ENCODE assay signal across 15 cellular contexts in genomic region chr12:94053676-94054075, GRCh38.
DNase-seq lines count a peak whose midpoint lies in the region; ATAC-seq and TF ChIP-seq lines count a peak whose summit lies in the region.
"Had no signal": no experiment of that assay in that cellular context is flagged by ENCODE, and none has a peak within 500 bp of the region (broad histone marks: within the 10 kb centered on the region; RNA-seq: fewer than 3 reads in every experiment).

No MANE protein-coding gene starts in this region.

- peak; percentile 32 for ATAC-seq in foreskin keratinocyte
- no peak for ATAC-seq in GM18867 (IDR thresholded peaks at IDR 0.05; ENCODE audit: unreplicated experiment)
- ATAC-seq: CD8-positive, alpha-beta T cell had no signal

- in situ Hi-C loops in mammary epithelial cell (cut with MboI; ENCODE audit: low sequenced_read_pairs in 2 of 2) (no loop called here), transverse colon (cut with MboI; ENCODE audit: low pct_ligation_motif_present in 1 of 4, low pct_unique_long_range_greater_than_20kb in 1 of 4, low sequenced_read_pairs in 3 of 4) (no loop called here)

- no peaks in the 10 kb centered on the region for H3K27me3 Mint-ChIP-seq in MCF 10A (ENCODE audit: insufficient read depth, unreplicated experiment)
- H3K27me3 Mint-ChIP-seq in H9 (ENCODE audit: low read depth): peaks cover 4% of the 10 kb centered on the region

- H3K18ac ChIP-seq in mesenchymal stem cell (ENCODE audit: low read depth in 1 of 2, low read length in 2 of 2): no peak overlapping the region
- H3K18ac ChIP-seq in H9 (ENCODE audit: insufficient read length, low read depth, low read length): no peak overlapping the region

- H2BK12ac ChIP-seq in mesenchymal stem cell (ENCODE audit: low read length in 2 of 2): no peak overlapping the region
- H2BK12ac ChIP-seq in H9 (ENCODE audit: insufficient read length, low read depth, low read length): no peak overlapping the region

- H3K9ac ChIP-seq in mammary epithelial cell (ENCODE audit: insufficient read depth, low read length) (no peak overlapping the region), mesenchymal stem cell (ENCODE audit: low read length) (no peak overlapping the region), H9 (ENCODE audit: extremely low read depth, insufficient read length, low read length) (no peak overlapping the region)
- H3K9ac ChIP-seq: GM23248 had no signal

- H3K79me2 ChIP-seq in mammary epithelial cell (ENCODE audit: insufficient read depth, low read length) (no peaks in the 10 kb centered on the region), H9 (ENCODE audit: insufficient read depth, low read length) (no peaks in the 10 kb centered on the region)

- H4K91ac ChIP-seq in mesenchymal stem cell (ENCODE audit: low read length) (no peak overlapping the region), H9 (ENCODE audit: insufficient read length, low read depth, low read length) (no peak overlapping the region)

- H3K4me1 ChIP-seq in mammary epithelial cell (ENCODE audit: insufficient read depth, low read length) (peaks cover 13% of the 10 kb centered on the region), foreskin keratinocyte (peaks cover 4% of the 10 kb centered on the region), mesenchymal stem cell (ENCODE audit: control insufficient read depth, insufficient read depth, low read depth, low read length) (peaks cover 2% of the 10 kb centered on the region), transverse colon (peaks cover 0 to 35% (median 15%) of the 10 kb centered on the region in 4 donors), H9 (ENCODE audit: insufficient read depth, low read length) (no peaks in the 10 kb centered on the region)

- POLR2A ChIA-PET in MCF 10A (lab: Yijun Ruan, JAX): no interaction called here

- dilution Hi-C loops in mammary epithelial cell (cut with HindIII; ENCODE audit: low sequenced_read_pairs): no loop called here

- H3K4me3 Mint-ChIP-seq in MCF 10A (ENCODE audit: unreplicated experiment) (no peak overlapping the region), H9 (no peak overlapping the region)
- H3K4me3 Mint-ChIP-seq: CD14-positive monocyte; CD8-positive, alpha-beta T cell had no signal

- CTCF ChIA-PET in mammary epithelial cell (lab: Charles Lee; ENCODE audit: low non-redundant PET) (no interaction called here), MCF 10A (lab: Yijun Ruan, JAX) (interaction anchor here (2.8 kb wide), 1 partner anchor 22 kb away, joined by 17 read pairs; no protein-coding TSS in a partner anchor)

- H3K9me3 ChIP-seq in mammary epithelial cell (replicated peaks; ENCODE audit: insufficient read depth, low read length): peaks cover 4% of the 10 kb centered on the region
- H3K9me3 ChIP-seq in mesenchymal stem cell (ENCODE audit: control insufficient read depth, low read length): no peaks in the 10 kb centered on the region
- H3K9me3 ChIP-seq in transverse colon: no peaks in the 10 kb centered on the region
- no peaks in the 10 kb centered on the region for H3K9me3 ChIP-seq in H9 (ENCODE audit: control insufficient read depth, low read depth, low read length)

- H3K56ac ChIP-seq in H9 (ENCODE audit: insufficient read length, low read depth, low read length): no peak overlapping the region

- H3K4me3 ChIP-seq in mammary epithelial cell (replicated peaks in 1 of 3; ENCODE audit: insufficient read depth in 1 of 3, low read depth in 2 of 3, low read length in 3 of 3) (no peak overlapping the region), mesenchymal stem cell (ENCODE audit: insufficient read depth in 1 of 2, low read depth in 1 of 2, low read length in 2 of 2) (no peak overlapping the region), transverse colon (no peak overlapping the region)

- H3K4me2 ChIP-seq in mammary epithelial cell (ENCODE audit: insufficient read depth, low read depth, low read length) (no peak overlapping the region), mesenchymal stem cell (ENCODE audit: low read length, poor library complexity, severe bottlenecking) (no peak overlapping the region), H9 (ENCODE audit: insufficient read depth, insufficient read length, low read length) (no peak overlapping the region)

- H3K27me3 ChIP-seq in mammary epithelial cell (ENCODE audit: insufficient read depth, low read length) (no peaks in the 10 kb centered on the region), foreskin keratinocyte (no peaks in the 10 kb centered on the region), mesenchymal stem cell (ENCODE audit: control insufficient read depth in 1 of 2, insufficient read depth in 1 of 2, low read length in 2 of 2) (peaks cover 0 to 2% of the 10 kb centered on the region in 2 experiments), transverse colon (no peaks in the 10 kb centered on the region), H9 (ENCODE audit: insufficient read depth, low read length) (no peaks in the 10 kb centered on the region)

- intact Hi-C loops in mammary epithelial cell (cut with micrococcal nuclease) (no loop called here), MCF 10A (cut with micrococcal nuclease) (no loop called here), transverse colon (cut with DNase I; ENCODE audit: low total_unique reads) (loop anchor here (5.0 kb wide), 1 partner anchor 141 kb away; no protein-coding TSS in a partner anchor)

- no peak overlapping the region for H2AFZ ChIP-seq in mammary epithelial cell (ENCODE audit: low read depth, low read length)
- no peak overlapping the region for H2AFZ ChIP-seq in mesenchymal stem cell (ENCODE audit: low read depth, low read length)
- H2AFZ ChIP-seq in H9 (ENCODE audit: low read length): no peak overlapping the region
- H2AFZ ChIP-seq: GM23248 had no signal

- peaks cover 7% of the 10 kb centered on the region for H3K9me3 Mint-ChIP-seq in MCF 10A (ENCODE audit: unreplicated experiment)
- H3K9me3 Mint-ChIP-seq in H9: peaks cover 12 to 15% of the 10 kb centered on the region in 2 experiments

- H4K20me1 ChIP-seq in mammary epithelial cell (ENCODE audit: insufficient read depth, low read length) (no peaks in the 10 kb centered on the region), H9 (ENCODE audit: control insufficient read depth, insufficient read depth, insufficient read length) (no peaks in the 10 kb centered on the region)

- H2AK5ac ChIP-seq in mesenchymal stem cell (ENCODE audit: low read length, severe bottlenecking): peak overlapping the region; percentile 44
- H2AK5ac ChIP-seq in H9 (ENCODE audit: insufficient read length, low read length): no peak overlapping the region

- no peak overlapping the region for H3K14ac ChIP-seq in mesenchymal stem cell (ENCODE audit: low read length in 2 of 2)
- no peak overlapping the region for H3K14ac ChIP-seq in H9 (ENCODE audit: insufficient read depth, low read length)

- H3K27ac ChIP-seq in mammary epithelial cell (ENCODE audit: insufficient read depth, low read depth, low read length) (peak overlapping the region; percentile 11), foreskin keratinocyte (peak overlapping the region; percentile 61), mesenchymal stem cell (ENCODE audit: low read length, poor library complexity, severe bottlenecking) (no peak overlapping the region), transverse colon (peak overlapping the region; percentile 46 to 70 (median 64)), H9 (ENCODE audit: insufficient read length, low read depth, low read length) (no peak overlapping the region)
- H3K27ac ChIP-seq: 22Rv1, GM23248 had no signal

- H2BK5ac ChIP-seq in mesenchymal stem cell (ENCODE audit: low read depth, low read length, poor library complexity, severe bottlenecking) (no peak overlapping the region), H9 (ENCODE audit: insufficient read length, low read length) (no peak overlapping the region)

- BruUV-seq in mammary epithelial cell (replicated peaks; lab: Mats Ljungman, UMichigan): no TSS peak
- BruUV-seq in MCF 10A (replicated peaks; lab: Mats Ljungman, UMichigan): no TSS peak

- H3K36me3 ChIP-seq in mammary epithelial cell (ENCODE audit: insufficient read depth, low read length): no peaks in the 10 kb centered on the region
- H3K36me3 ChIP-seq in mesenchymal stem cell (ENCODE audit: control insufficient read depth in 1 of 2, insufficient read depth in 2 of 2, low read depth in 1 of 2, low read length in 2 of 2): no peaks in the 10 kb centered on the region
- no peaks in the 10 kb centered on the region for H3K36me3 ChIP-seq in transverse colon

- H4K8ac ChIP-seq in mesenchymal stem cell (ENCODE audit: low read length): no peak overlapping the region
- no peak overlapping the region for H4K8ac ChIP-seq in H9 (replicated peaks; ENCODE audit: insufficient read length, low read depth, low read length)

- no peak for TF ChIP-seq POLR2A in transverse colon (IDR thresholded peaks at IDR 0.05)

- no peak for TF ChIP-seq EP300 in transverse colon (IDR thresholded peaks at IDR 0.05; ENCODE audit: low read depth)

- H3K79me1 ChIP-seq in mesenchymal stem cell (replicated peaks; ENCODE audit: low read length, poor library complexity, severe bottlenecking) (no peaks in the 10 kb centered on the region), H9 (ENCODE audit: insufficient read depth, low read depth, low read length, poor library complexity, severe bottlenecking) (no peaks in the 10 kb centered on the region)

- H4K5ac ChIP-seq in H9 (ENCODE audit: insufficient read length, low read depth, low read length): no peak overlapping the region

- H2BK120ac ChIP-seq in mesenchymal stem cell (ENCODE audit: low read depth, low read length) (no peak overlapping the region), H9 (ENCODE audit: low read depth, low read length, poor library complexity, severe bottlenecking) (no peak overlapping the region)

- no peak for TF ChIP-seq CTCF in mammary epithelial cell (conservative IDR thresholded peaks at IDR 0.05 in 1 of 2, IDR thresholded peaks at IDR 0.05 in 1 of 2; ENCODE audit: extremely low read depth in 1 of 2, insufficient read depth in 1 of 2, low read depth in 1 of 2, low read length in 2 of 2)
- TF ChIP-seq CTCF in MCF 10A (IDR thresholded peaks at IDR 0.05; ENCODE audit: unreplicated experiment): no peak
- no peak for TF ChIP-seq CTCF in foreskin keratinocyte (conservative IDR thresholded peaks at IDR 0.05)
- no peak for TF ChIP-seq CTCF in transverse colon (IDR thresholded peaks at IDR 0.05)
- no peak for TF ChIP-seq CTCF in H9 (conservative IDR thresholded peaks at IDR 0.05)

- H3T11ph ChIP-seq in H9 (ENCODE audit: low read length): no peak overlapping the region

- no peak overlapping the region for H2BK20ac ChIP-seq in H9 (ENCODE audit: low read depth, low read length, poor library complexity, severe bottlenecking)

- no peaks in the 10 kb centered on the region for H3K23me2 ChIP-seq in H9 (ENCODE audit: insufficient read length, low read depth, low read length, poor library complexity, severe bottlenecking)

- H3K23ac ChIP-seq in mesenchymal stem cell (ENCODE audit: low read length in 2 of 2): no peak overlapping the region
- H3K23ac ChIP-seq in H9 (ENCODE audit: insufficient read length, low read depth, low read length): no peak overlapping the region

- 96% methylated on average over 2 of the region's 2 CpGs for WGBS in mammary epithelial cell (ENCODE audit: low coverage, missing lambda C conversion rate)
- 100% methylated on average over 2 of the region's 2 CpGs for WGBS in mesenchymal stem cell
- 78 to 83% methylated on average over 1 to 2 of the region's 2 CpGs for WGBS in transverse colon (ENCODE audit: low coverage in 1 of 2), 2 donors
- no CpG with 5 or more reads among the region's 2 CpGs for WGBS in H9 (ENCODE audit: extremely low coverage, insufficient read length, low lambda C conversion rate)

- H3K4ac ChIP-seq in mesenchymal stem cell (ENCODE audit: low read depth in 1 of 2, low read length in 2 of 2) (no peak overlapping the region), H9 (ENCODE audit: low read depth, low read length) (no peak overlapping the region)

- H3K4me1 Mint-ChIP-seq in MCF 10A (ENCODE audit: insufficient read depth, unreplicated experiment) (peaks cover 20% of the 10 kb centered on the region), H9 (peaks cover 12% of the 10 kb centered on the region in 2 experiments)
- H3K4me1 Mint-ChIP-seq: CD14-positive monocyte had no signal

- H3K36me3 Mint-ChIP-seq in MCF 10A (ENCODE audit: insufficient read depth, unreplicated experiment) (peaks cover 6% of the 10 kb centered on the region), H9 (ENCODE audit: insufficient read depth in 1 of 3, low read depth in 3 of 3) (peaks cover 0 to 12% (median 3%) of the 10 kb centered on the region in 3 experiments; a peak in 2 of 7 replicates)
- H3K36me3 Mint-ChIP-seq: CD14-positive monocyte; CD8-positive, alpha-beta T cell had no signal

- no peak overlapping the region for H3K27ac Mint-ChIP-seq in MCF 10A (ENCODE audit: low read depth, unreplicated experiment)
- no peak overlapping the region; a peak in 1 of 7 replicates for H3K27ac Mint-ChIP-seq in H9
- H3K27ac Mint-ChIP-seq: CD14-positive monocyte; CD8-positive, alpha-beta T cell had no signal

- DNase-seq in mammary epithelial cell (peak; percentile 60), MCF 10A (ENCODE audit: unreplicated experiment) (no peak), foreskin keratinocyte (peak; percentile 53 to 68), mesenchymal stem cell (no peak), transverse colon (no peak), H9 (no peak), NCI-H1436 treated with DMSO at 0.1 percent for 48 hours (lab: John Stamatoyannopoulos, UW) (no peak)
- DNase-seq: CD8-positive, alpha-beta T cell; COR-L47; DND-41; GDM1 had no signal

- H2BK15ac ChIP-seq in mesenchymal stem cell (ENCODE audit: low read depth, poor library complexity, severe bottlenecking) (no peak overlapping the region), H9 (ENCODE audit: low read depth, low read length) (no peak overlapping the region)

Comparison
In these comparisons a context has a peak if more than half of its experiments do, and no peak if none do; other contexts are left out.
1. DNase-seq: peak in mammary epithelial cell (single experiment) and foreskin keratinocyte (2 of 2); none in MCF 10A (single experiment), mesenchymal stem cell (single experiment), transverse colon (single experiment), H9 (single experiment) and NCI-H1436 treated with DMSO at 0.1 percent for 48 hours (single experiment).
2. H3K27ac ChIP-seq: peak in mammary epithelial cell (single experiment), foreskin keratinocyte (single experiment) and transverse colon (4 of 4); none in mesenchymal stem cell (single experiment) and H9 (single experiment).